ENCODE assay signal across 1 cellular context in genomic region chr20:46362931-46363872, GRCh38.
TF ChIP-seq lines count a peak whose summit lies in the region.

No MANE protein-coding gene starts in this region.

TF ChIP-seq in HEK293T, 16 proteins besides CTCF, POLR2A, EP300 and RAD21 (continued from another document):
- no peak for TF ChIP-seq SUZ12 (IDR thresholded peaks at IDR 0.05)
- TF ChIP-seq LEF1 (IDR thresholded peaks at IDR 0.05; ENCODE audit: borderline replicate concordance) = no peak
- no peak for TF ChIP-seq CTBP1 (IDR thresholded peaks at IDR 0.05; ENCODE audit: borderline replicate concordance)
- TF ChIP-seq L3MBTL2 (conservative IDR thresholded peaks at IDR 0.05) = no peak
- TF ChIP-seq TARDBP (IDR thresholded peaks at IDR 0.05) = no peak
- no peak for TF ChIP-seq HDGF (IDR thresholded peaks at IDR 0.05; ENCODE audit: borderline replicate concordance)
- no peak for TF ChIP-seq NFRKB (IDR thresholded peaks at IDR 0.05)
- TF ChIP-seq BHLHE40 (IDR thresholded peaks at IDR 0.05; ENCODE audit: borderline replicate concordance) = no peak
- TF ChIP-seq FOXK2 (IDR thresholded peaks at IDR 0.05) = no peak
- no peak for TF ChIP-seq ARNT (IDR thresholded peaks at IDR 0.05)
- TF ChIP-seq FOXA1 (IDR thresholded peaks at IDR 0.05) = no peak
- no peak for TF ChIP-seq SP1 (IDR thresholded peaks at IDR 0.05)
- no peak for TF ChIP-seq FOXM1 (IDR thresholded peaks at IDR 0.05; ENCODE audit: borderline replicate concordance)
